Comparison of ENCODE assay signal across 21 cellular contexts in genomic region chr5:76836585-76836984, GRCh38. TPM values are rescaled to one million over a fixed set of nuclear protein-coding genes. Genes with fewer than 3 reads are reported as not detected.
"Had no signal": no experiment of that assay in that cellular context is flagged by ENCODE, and none has a peak within 500 bp of the region (broad histone marks: within the 10 kb centered on the region; RNA-seq: fewer than 3 reads in every experiment).

No MANE protein-coding gene starts in this region.

- H3K4me3 Mint-ChIP-seq: activated CD4-positive, alpha-beta memory T cell treated with anti-CD3 and anti-CD28 coated beads for 36 hours; activated CD8-positive, alpha-beta memory T cell treated with anti-CD3 and anti-CD28 coated beads, Interleukin-2, amount 10 ng/mL, durations not matched to agents 7 days and 5 days; brain; central memory CD8-positive, alpha-beta T cell; dendritic cell treated with granulocyte-macrophage colony-stimulating factor and Interleukin-4, amounts not matched to agents 40 ng/mL and 50 ng/mL, for 4 days; neural progenitor cell had no signal

- H3K4me3 ChIP-seq: adrenal gland, gastrocnemius medialis, heart right ventricle, lung, neural progenitor cell, pancreas, transverse colon, vagina had no signal

- DNase-seq: activated CD4-positive, alpha-beta memory T cell treated with anti-CD3 and anti-CD28 coated beads for 36 hours; activated CD8-positive, alpha-beta memory T cell treated with anti-CD3 and anti-CD28 coated beads, Interleukin-2, amount 10 ng/mL, durations not matched to agents 7 days and 5 days; activated naive CD4-positive, alpha-beta T cell treated with anti-CD3 and anti-CD28 coated beads, Interleukin-2, amount 50 U/mL, for 16 hours; activated T-cell treated with anti-CD3 and anti-CD28 coated beads, Interleukin-2, amount 50 U/mL, for 1 hour; effector memory CD4-positive, alpha-beta T cell; gastrocnemius medialis; heart right ventricle; left colon; pancreas; stimulated activated naive CD8-positive, alpha-beta T cell treated with anti-CD3 and anti-CD28 coated beads, Interleukin-15, Interleukin-2, amounts not matched to agents 100 U/mL and 50 U/mL, for 24 hours; transverse colon had no signal

- H3K4me1 Mint-ChIP-seq: activated CD8-positive, alpha-beta memory T cell treated with anti-CD3 and anti-CD28 coated beads, Interleukin-2, amount 10 ng/mL, durations not matched to agents 7 days and 5 days; brain; central memory CD8-positive, alpha-beta T cell had no signal

- H3K4me1 ChIP-seq: gastrocnemius medialis, heart right ventricle, pancreas, vagina had no signal

- H3K27me3 Mint-ChIP-seq: activated CD4-positive, alpha-beta memory T cell treated with anti-CD3 and anti-CD28 coated beads for 36 hours; brain; dendritic cell treated with granulocyte-macrophage colony-stimulating factor and Interleukin-4, amounts not matched to agents 40 ng/mL and 50 ng/mL, for 4 days had no signal

- H3K27ac ChIP-seq: adrenal gland, gastrocnemius medialis, heart right ventricle, neural progenitor cell, vagina had no signal

- H3K27me3 ChIP-seq: adrenal gland, gastrocnemius medialis, heart right ventricle, neural progenitor cell, pancreas, transverse colon, vagina had no signal

- ATAC-seq: activated CD4-positive, CD25-positive, alpha-beta regulatory T cell treated with anti-CD3 and anti-CD28 coated beads, Interleukin-2, amount 50 U/mL, for 24 hours; activated CD8-positive, alpha-beta memory T cell treated with anti-CD3 and anti-CD28 coated beads, Interleukin-2, amount 10 ng/mL, durations not matched to agents 7 days and 5 days; gastrocnemius medialis; heart right ventricle; left colon; pancreas; sciatic nerve; stimulated activated naive CD8-positive, alpha-beta T cell treated with anti-CD3 and anti-CD28 coated beads, Interleukin-15, Interleukin-2, amounts not matched to agents 100 U/mL and 50 U/mL, for 24 hours had no signal

- H3K9me3 ChIP-seq: adrenal gland, gastrocnemius medialis, heart right ventricle, pancreas, transverse colon, vagina had no signal

- H3K36me3 ChIP-seq: adrenal gland, gastrocnemius medialis, neural progenitor cell, vagina had no signal

- H3K36me3 Mint-ChIP-seq: activated CD8-positive, alpha-beta memory T cell treated with anti-CD3 and anti-CD28 coated beads, Interleukin-2, amount 10 ng/mL, durations not matched to agents 7 days and 5 days; brain; neural progenitor cell had no signal

- H3K9me3 Mint-ChIP-seq: activated CD4-positive, alpha-beta memory T cell treated with anti-CD3 and anti-CD28 coated beads for 36 hours; activated T-helper 2 cell treated with anti-CD3 and anti-CD28 coated beads, Interferon-gamma antibody, Interleukin-2, Interleukin-4, amounts not matched to agents 10 μg/mL and 5 μg/mL and 100 μg/mL, durations not matched to agents 14 hours and 24 hours and 36 hours; brain; central memory CD8-positive, alpha-beta T cell; dendritic cell treated with granulocyte-macrophage colony-stimulating factor and Interleukin-4, amounts not matched to agents 40 ng/mL and 50 ng/mL, for 4 days; neural progenitor cell had no signal

- H3K27ac Mint-ChIP-seq: activated CD4-positive, alpha-beta memory T cell treated with anti-CD3 and anti-CD28 coated beads for 36 hours; activated CD8-positive, alpha-beta memory T cell treated with anti-CD3 and anti-CD28 coated beads, Interleukin-2, amount 10 ng/mL, durations not matched to agents 7 days and 5 days; activated T-helper 2 cell treated with anti-CD3 and anti-CD28 coated beads, Interferon-gamma antibody, Interleukin-2, Interleukin-4, amounts not matched to agents 10 μg/mL and 5 μg/mL and 100 μg/mL, durations not matched to agents 14 hours and 24 hours and 36 hours; brain; dendritic cell treated with granulocyte-macrophage colony-stimulating factor and Interleukin-4, amounts not matched to agents 40 ng/mL and 50 ng/mL, for 4 days; neural progenitor cell had no signal

RNA-seq across cellular contexts. Expression of gene S100Z, which starts 13.2 kb away (rescaled TPM):
- total RNA-seq: gastrocnemius medialis, vagina had no signal
